In the genomic region with DNA sequence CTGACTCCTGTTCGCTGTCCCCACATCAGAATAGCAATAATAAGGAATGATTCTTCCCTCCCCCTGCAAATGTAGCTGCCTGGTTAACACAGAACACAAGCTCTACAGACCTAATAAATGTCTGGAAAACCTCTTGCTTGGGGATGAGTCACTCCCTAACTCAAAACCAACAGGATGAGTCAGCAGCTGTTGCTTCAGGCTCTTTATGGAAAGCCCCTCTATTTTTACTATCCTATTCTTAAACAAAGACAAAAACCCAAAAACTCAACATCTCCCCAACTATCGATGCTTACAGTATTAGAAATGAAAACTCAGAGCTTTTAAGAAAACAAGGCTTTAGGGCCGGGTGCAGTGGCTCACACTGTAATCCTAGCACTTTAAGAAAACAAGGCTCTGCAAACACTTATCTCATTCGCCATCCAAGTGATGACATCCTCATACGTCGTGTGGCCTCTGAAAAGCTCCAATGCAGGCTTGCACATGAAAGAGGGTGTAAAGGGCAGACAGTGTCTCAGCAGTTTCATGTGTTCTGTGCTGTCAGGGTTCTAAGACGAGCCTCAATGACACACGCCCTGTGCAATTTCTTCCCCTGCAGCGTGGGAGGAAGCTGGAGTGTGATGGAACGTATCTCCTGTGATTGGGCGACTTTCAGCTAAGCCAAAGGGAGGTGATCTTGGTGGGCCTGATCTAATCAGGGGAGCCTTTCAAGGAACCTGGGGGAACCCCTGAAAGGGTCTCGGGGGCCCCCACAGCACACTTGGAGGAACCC, we compare ENCODE assay signal across 8 cellular contexts.
DNase-seq lines count a peak whose midpoint lies in the region; ATAC-seq, FAIRE-seq and TF ChIP-seq lines count a peak whose summit lies in the region.

No MANE protein-coding gene starts in this region.

- H3K27me3 Mint-ChIP-seq in activated naive CD8-positive, alpha-beta T cell = no peaks in the 10 kb centered on the region

- H3K27me3 ChIP-seq in right atrium auricular region (no peaks in the 10 kb centered on the region), small intestine (ENCODE audit: control insufficient read depth in 2 of 2, insufficient read depth in 2 of 2, low read length in 2 of 2) (no peaks in the 10 kb centered on the region)

- DNase-seq in DMS 273 treated with DMSO at 0.1 percent for 48 hours (lab: John Stamatoyannopoulos, UW) = peak; percentile 89
- DNase-seq in GM20000 (ENCODE audit: low spot score) = peak; percentile 68
- DNase-seq in SHP77 treated with DMSO at 0.1 percent for 48 hours (lab: John Stamatoyannopoulos, UW) = peak; percentile 99
- DNase-seq in right atrium auricular region (ENCODE audit: low spot score) = peak; percentile 83
- DNase-seq in small intestine = peak; percentile 48
- no peak for DNase-seq in D721Med (ENCODE audit: insufficient read length, low spot score)

- FAIRE-seq in small intestine (lab: Jason Lieb, UNC) = no peak
- no peak for FAIRE-seq in D721Med (lab: Jason Lieb, UNC)

- peak overlapping the region; percentile 56 for H3K4me3 Mint-ChIP-seq in activated naive CD8-positive, alpha-beta T cell

- H3K9me3 Mint-ChIP-seq in activated naive CD8-positive, alpha-beta T cell (ENCODE audit: low read depth) = no peaks in the 10 kb centered on the region

- peaks cover 44% of the 10 kb centered on the region for H3K4me1 Mint-ChIP-seq in activated naive CD8-positive, alpha-beta T cell (ENCODE audit: low read depth)

- WGBS in small intestine, 3 donors = 41 to 68% (median 47%) methylated on average over 12 of the region's 12 CpGs

- H3K4me3 ChIP-seq in right atrium auricular region (no peak overlapping the region), small intestine (ENCODE audit: low read depth in 1 of 2, low read length in 2 of 2) (no peak overlapping the region)

- peaks cover 26% of the 10 kb centered on the region for H3K36me3 Mint-ChIP-seq in activated naive CD8-positive, alpha-beta T cell

- TF ChIP-seq CTCF in GM20000 (IDR thresholded peaks at IDR 0.05; ENCODE audit: extremely low read depth, missing control alignments) = no peak
- no peak for TF ChIP-seq CTCF in right atrium auricular region (IDR thresholded peaks at IDR 0.05)
- TF ChIP-seq CTCF in D721Med (IDR thresholded peaks at IDR 0.05; ENCODE audit: insufficient read depth, missing control alignments) = no peak

- H3K36me3 ChIP-seq in right atrium auricular region = no peaks in the 10 kb centered on the region
- no peaks in the 10 kb centered on the region for H3K36me3 ChIP-seq in small intestine (ENCODE audit: control insufficient read depth in 2 of 2, insufficient read depth in 2 of 2, low read length in 2 of 2)

- H3K27ac ChIP-seq in right atrium auricular region (peak overlapping the region; percentile 87 to 93), small intestine (ENCODE audit: low read depth in 1 of 2, low read length in 1 of 2) (peak overlapping the region; percentile 42 to 89)

- H3K4me1 ChIP-seq in right atrium auricular region (peaks cover 0 to 63% of the 10 kb centered on the region in 2 donors), small intestine (ENCODE audit: control insufficient read depth in 2 of 2, insufficient read depth in 1 of 2, low read depth in 1 of 2, low read length in 1 of 2) (peaks cover 3 to 18% of the 10 kb centered on the region in 2 donors)

- H3K9me3 ChIP-seq in right atrium auricular region = no peaks in the 10 kb centered on the region
- no peaks in the 10 kb centered on the region for H3K9me3 ChIP-seq in small intestine (ENCODE audit: control insufficient read depth, low read depth)

- peak overlapping the region; percentile 98 for H3K27ac Mint-ChIP-seq in activated naive CD8-positive, alpha-beta T cell

- peak; percentile 65 for ATAC-seq in HG03571 (IDR thresholded peaks at IDR 0.05; ENCODE audit: unreplicated experiment)
